ENCODE assay signal across 19 cellular contexts in genomic region chr13:26247608-26248007, GRCh38. TPM values are rescaled to one million over a fixed set of nuclear protein-coding genes. Genes with fewer than 3 reads are reported as not detected.
DNase-seq lines count a peak whose midpoint lies in the region; ATAC-seq, FAIRE-seq and TF ChIP-seq lines count a peak whose summit lies in the region.
"Had no signal": no experiment of that assay in that cellular context is flagged by ENCODE, and none has a peak within 500 bp of the region (broad histone marks: within the 10 kb centered on the region; RNA-seq: fewer than 3 reads in every experiment).

No MANE protein-coding gene starts in this region.

- H3K79me2 ChIP-seq in K562 (ENCODE audit: control insufficient read depth, insufficient read depth, low read length) (no peaks in the 10 kb centered on the region), hepatocyte (no peaks in the 10 kb centered on the region)

- 0 out of 2 replicates have a peak, but pooled peaks cover under 1% of the 10 kb centered on the region for H3K9me3 ChIP-seq in K562 (replicated peaks; ENCODE audit: control insufficient read depth, insufficient read depth, low read depth, low read length)
- H3K9me3 ChIP-seq in hepatocyte (ENCODE audit: low read depth): no peaks in the 10 kb centered on the region

- CTCF ChIA-PET in K562 (lab: Yijun Ruan, JAX; ENCODE audit: low intra/inter-chr PET ratio): no interaction called here

- ATAC-seq in K562 (peak; percentile 96), GM18867 (IDR thresholded peaks at IDR 0.05; ENCODE audit: unreplicated experiment) (no peak)
- ATAC-seq: A549, GM12878, HCT116 had no signal

- no peak for TF ChIP-seq POLR2A in K562 (conservative IDR thresholded peaks at IDR 0.05)

- POLR2A ChIA-PET in K562 (lab: Yijun Ruan, JAX): interaction anchor here (0.7 to 1.7 kb wide), 2 partner anchors 15 to 737 kb away, joined by 3 to 4 read pairs; no protein-coding TSS in a partner anchor

- TF ChIP-seq EP300 in K562 (IDR thresholded peaks at IDR 0.05; ENCODE audit: low read length): peak; percentile 81

- H3K27ac ChIP-seq in K562 (ENCODE audit: extremely low read depth, low read depth, low read length): peak overlapping the region; percentile 34; the same call in 1 of the 3 replicates
- H3K27ac ChIP-seq in hepatocyte: peak overlapping the region; percentile 67
- H3K27ac ChIP-seq: A549, GM23248, KMS-11 had no signal

- H4K20me1 ChIP-seq in K562 (replicated peaks; ENCODE audit: control insufficient read depth, insufficient read depth, low read length): no peaks in the 10 kb centered on the region
- H4K20me1 ChIP-seq in hepatocyte (ENCODE audit: insufficient read depth, poor library complexity, severe bottlenecking): no peaks in the 10 kb centered on the region

- FAIRE-seq in K562 (lab: Jason Lieb, UNC): peak; percentile 93
- FAIRE-seq: A549, GM12878 had no signal

- H3K9me2 ChIP-seq in hepatocyte (replicated peaks; ENCODE audit: insufficient read depth): no peaks in the 10 kb centered on the region
- H3K9me2 ChIP-seq: SK-N-SH had no signal

- H3K4me3 ChIP-seq in K562 (no peak overlapping the region), hepatocyte (no peak overlapping the region)
- H3K4me3 ChIP-seq: A549, GM12878, GM23248 had no signal

- BruUV-seq in K562 (replicated peaks; lab: Mats Ljungman, UMichigan): no TSS peak

- H3K9ac ChIP-seq in K562 (ENCODE audit: insufficient read depth in 1 of 2, low read depth in 2 of 2, low read length in 2 of 2): no peak overlapping the region
- H3K9ac ChIP-seq: GM23248, KMS-11, SK-N-SH had no signal

- H3K36me3 ChIP-seq in K562 (ENCODE audit: control insufficient read depth, insufficient read depth, low read length) (no peaks in the 10 kb centered on the region), hepatocyte (replicated peaks; ENCODE audit: insufficient read depth, low read depth) (no peaks in the 10 kb centered on the region)

- no peak; a peak in 1 of 4 replicates for TF ChIP-seq RAD21 in K562 (CRISPR knock-in tag; conservative IDR thresholded peaks at IDR 0.05 in 1 of 2, IDR thresholded peaks at IDR 0.05 in 1 of 2)

- intact Hi-C loops in K562 (cut with micrococcal nuclease): loop anchor here (2.0 kb wide), 1 partner anchor 27 kb away; no protein-coding TSS in a partner anchor

- H3K27me3 ChIP-seq in K562 (ENCODE audit: control insufficient read depth in 2 of 2, insufficient read depth in 2 of 2, low read length in 2 of 2) (no peaks in the 10 kb centered on the region), hepatocyte (no peaks in the 10 kb centered on the region)

- H2AFZ ChIP-seq in K562 (ENCODE audit: low read depth, low read length): 0 out of 2 replicates have a peak overlapping the region, but pooled peaks have one; percentile 9
- H2AFZ ChIP-seq in hepatocyte: no peak overlapping the region
- H2AFZ ChIP-seq: GM23248 had no signal

- H3K4me2 ChIP-seq in K562 (ENCODE audit: insufficient read depth, low read length) (no peak overlapping the region), hepatocyte (no peak overlapping the region)
- H3K4me2 ChIP-seq: A549, KMS-11, SK-N-SH had no signal

- in situ Hi-C loops in K562 (cut with MboI): no loop called here

- TF ChIP-seq CTCF in K562 (IDR thresholded peaks at IDR 0.05 in 2 of 3, conservative IDR thresholded peaks at IDR 0.05 in 1 of 3; ENCODE audit: insufficient read depth in 2 of 3, low read depth in 1 of 3, low read length in 3 of 3): no peak
- no peak for TF ChIP-seq CTCF in hepatocyte (IDR thresholded peaks at IDR 0.05; ENCODE audit: poor library complexity)

- H3K9me1 ChIP-seq in K562 (ENCODE audit: control insufficient read depth, insufficient read depth, low read length): no peaks in the 10 kb centered on the region

- 0% methylated on average over 3 of the region's 3 CpGs for WGBS in K562 (ENCODE audit: insufficient coverage, low coverage, missing lambda C conversion rate)
- 22% methylated on average over 3 of the region's 3 CpGs for WGBS in hepatocyte (ENCODE audit: low lambda C conversion rate, missing lambda C conversion rate)

- H3K4me1 ChIP-seq in K562 (replicated peaks in 1 of 2; ENCODE audit: control insufficient read depth in 2 of 2, insufficient read depth in 2 of 2, low read length in 2 of 2) (peaks cover 4 to 29% of the 10 kb centered on the region in 2 experiments), hepatocyte (ENCODE audit: insufficient read depth) (peaks cover 9% of the 10 kb centered on the region)
- H3K4me1 ChIP-seq: A549 had no signal

- DNase-seq in CMK (ENCODE audit: low read depth) (peak; percentile 55), OCI-M1 (lab: John Stamatoyannopoulos, UW) (peak; percentile 94), K562 (ENCODE audit: extremely low read depth in 1 of 4, low spot score in 3 of 4) (peak; percentile 34 to 84 (median 53)), hepatocyte (ENCODE audit: low spot score) (peak; percentile 67), MV-4-11 (lab: John Stamatoyannopoulos, UW) (no peak), Kasumi-1 (lab: John Stamatoyannopoulos, UW) (no peak)
- no peak for DNase-seq in activated CD4-positive, alpha-beta T cell treated with anti-CD3 and anti-CD28 coated beads, Interleukin-2, amount 50 U/mL, for 1 hour
- DNase-seq: Calu3; CD4-positive, alpha-beta T cell; DMS53; EL; GM23248; NCI-H1436 treated with DMSO at 0.1 percent for 48 hours; SK-N-SH had no signal

TF ChIP-seq in K562, 482 proteins besides CTCF, POLR2A, EP300 and RAD21 (continues in another document):
- TF ChIP-seq KLF16 (IDR thresholded peaks at IDR 0.05) (peak; percentile 89), GABPB1 (CRISPR knock-in tag; IDR thresholded peaks at IDR 0.05) (no peak), ZNF644 (tag; IDR thresholded peaks at IDR 0.05; ENCODE audit: low read depth) (peak; percentile 84), TBL1XR1 (IDR thresholded peaks at IDR 0.05; ENCODE audit: low read length in 2 of 2) (peak in 1 of 2 experiments; percentile 79; a peak in 2 of 4 replicates), HDAC3 (IDR thresholded peaks at IDR 0.05; ENCODE audit: borderline replicate concordance, partially characterized antibody) (peak; percentile 63), TEAD4 (IDR thresholded peaks at IDR 0.05; ENCODE audit: low read length) (peak; percentile 93), TEAD4 (CRISPR knock-in tag; IDR thresholded peaks at IDR 0.05; ENCODE audit: borderline replicate concordance) (no peak), TARDBP (IDR thresholded peaks at IDR 0.05) (no peak), ERF (CRISPR knock-in tag; IDR thresholded peaks at IDR 0.05) (no peak), MYC (IDR thresholded peaks at IDR 0.05; ENCODE audit: low read depth, low read length) (peak; percentile 90), MYC (CRISPR knock-in tag; IDR thresholded peaks at IDR 0.05; ENCODE audit: borderline replicate concordance, low read depth) (no peak), STAG1 (CRISPR knock-in tag; IDR thresholded peaks at IDR 0.05; ENCODE audit: borderline replicate concordance) (no peak), HES1 (IDR thresholded peaks at IDR 0.05; ENCODE audit: low read depth) (peak; percentile 81)

RNA-seq across cellular contexts. Expression of gene CDK8, which starts 6.3 kb away (rescaled TPM):
- 5.1 and 10.8 TPM in 2 replicates for total RNA-seq in K562 (2011; cell fraction: chromatin; rRNA removed; ENCODE audit: low replicate concordance)
- 5.0 and 5.3 TPM in 2 replicates for total RNA-seq in K562 (2011; cell fraction: nucleolus; rRNA removed)
- total RNA-seq in K562 (2011; cell fraction: nucleoplasm; rRNA removed): 7.4 and 13.5 TPM in 2 replicates
- total RNA-seq in K562 (2014; rRNA removed): 14.4 and 16.0 TPM in 2 replicates
- 20.3 and 21.2 TPM in 2 replicates for total RNA-seq in K562 (2014; rRNA removed; fragmentation: Illumina TruSeq; extraction: Trizol)
- total RNA-seq in K562 (2015; rRNA removed; fragmentation: Illumina TruSeq; extraction: Trizol): 20.3 and 20.9 TPM in 2 replicates
- 21.6 and 24.2 TPM in 2 replicates for total RNA-seq in K562 (2021)
- polyA plus RNA-seq in K562 (2011; rRNA removed): 24.9 and 26.5 TPM in 2 replicates
- 14.9 and 23.2 TPM in 2 replicates for polyA plus RNA-seq in K562 (2011; cell fraction: cytosol; rRNA removed)
- 14.6 and 20.1 TPM in 2 replicates for polyA plus RNA-seq in K562 (2011; cell fraction: nucleus; rRNA removed)
- 20.8 and 25.5 TPM in 2 replicates for polyA plus RNA-seq in K562 (2012)
- polyA plus RNA-seq in K562 (2014; fragmentation: Illumina TruSeq; extraction: Trizol): 26.7 and 33.7 TPM in 2 replicates
- 10 to 100 TPM; 11.3 to 14.7 TPM for polyA plus RNA-seq in K562 (2014; fragmentation: Nextera tagmentation; extraction: Ambion mirVana)
- polyA plus RNA-seq in K562 (2014; rRNA removed): 16.9 and 20.3 TPM in 2 replicates
- 37.0 and 43.2 TPM in 2 replicates for polyA minus RNA-seq in K562 (2011; rRNA and poly(A)+ RNA removed)
- polyA minus RNA-seq in K562 (2011; cell fraction: cytosol; rRNA and poly(A)+ RNA removed): 13.2 and 14.0 TPM in 2 replicates
- polyA minus RNA-seq in K562 (2011; cell fraction: nucleus; rRNA and poly(A)+ RNA removed): 6.9 and 9.2 TPM in 2 replicates
- total RNA-seq in hepatocyte: 22.4 and 27.0 TPM in 2 replicates
- polyA plus RNA-seq in hepatocyte: 9.6 and 16.1 TPM in 2 replicates

RNA-seq across cellular contexts. Expression of gene RNF6, which starts 25.5 kb away (rescaled TPM):
- total RNA-seq in K562 (2011; cell fraction: chromatin; rRNA removed; ENCODE audit: low replicate concordance): 4.9 and 19.9 TPM in 2 replicates
- total RNA-seq in K562 (2011; cell fraction: nucleolus; rRNA removed): 7.2 and 10.3 TPM in 2 replicates
- 13.7 and 20.3 TPM in 2 replicates for total RNA-seq in K562 (2011; cell fraction: nucleoplasm; rRNA removed)
- total RNA-seq in K562 (2014; rRNA removed): 16.6 and 19.2 TPM in 2 replicates
- total RNA-seq in K562 (2014; rRNA removed; fragmentation: Illumina TruSeq; extraction: Trizol): 29.1 and 33.7 TPM in 2 replicates
- 30.7 and 31.4 TPM in 2 replicates for total RNA-seq in K562 (2015; rRNA removed; fragmentation: Illumina TruSeq; extraction: Trizol)
- 19.5 and 22.3 TPM in 2 replicates for total RNA-seq in K562 (2021)
- polyA plus RNA-seq in K562 (2011; rRNA removed): 17.2 and 22.7 TPM in 2 replicates
- polyA plus RNA-seq in K562 (2011; cell fraction: cytosol; rRNA removed): 4.2 and 9.2 TPM in 2 replicates
- polyA plus RNA-seq in K562 (2011; cell fraction: nucleus; rRNA removed): 8.7 and 13.2 TPM in 2 replicates
- polyA plus RNA-seq in K562 (2012): 17.4 and 19.3 TPM in 2 replicates
- 20.3 and 23.3 TPM in 2 replicates for polyA plus RNA-seq in K562 (2014; fragmentation: Illumina TruSeq; extraction: Trizol)
- polyA plus RNA-seq in K562 (2014; fragmentation: Nextera tagmentation; extraction: Ambion mirVana): 10 to 100 TPM; 12.0 to 12.9 TPM
- polyA plus RNA-seq in K562 (2014; rRNA removed): 15.1 and 16.7 TPM in 2 replicates
- polyA minus RNA-seq in K562 (2011; rRNA and poly(A)+ RNA removed): 49.2 and 50.3 TPM in 2 replicates
- polyA minus RNA-seq in K562 (2011; cell fraction: cytosol; rRNA and poly(A)+ RNA removed): 12.2 and 19.6 TPM in 2 replicates
- 12.5 and 30.4 TPM in 2 replicates for polyA minus RNA-seq in K562 (2011; cell fraction: nucleus; rRNA and poly(A)+ RNA removed)
- 34.0 and 37.2 TPM in 2 replicates for total RNA-seq in hepatocyte
- polyA plus RNA-seq in hepatocyte: 30.9 and 31.9 TPM in 2 replicates

Comparison
In these comparisons a context has a peak if more than half of its experiments do, and no peak if none do; other contexts are left out.
1. DNase-seq: peak in CMK (single experiment), OCI-M1 (single experiment), K562 (4 of 4) and hepatocyte (single experiment); none in MV-4-11 (single experiment), Kasumi-1 (0 of 2) and activated CD4-positive, alpha-beta T cell treated with anti-CD3 and anti-CD28 coated beads, Interleukin-2, amount 50 U/mL, for 1 hour (single experiment).